1 cellular context compared by ENCODE assay signal in genomic region chr1:22600817-22601605, GRCh38.
TF ChIP-seq lines count a peak whose summit lies in the region.

No MANE protein-coding gene starts in this region.

TF ChIP-seq in H1, 55 proteins besides CTCF, POLR2A, EP300 and RAD21:
- TF ChIP-seq RFX5 (IDR thresholded peaks at IDR 0.05; ENCODE audit: borderline replicate concordance, low read depth, low read length) (no peak), HDAC2 (IDR thresholded peaks at IDR 0.05; ENCODE audit: borderline replicate concordance in 1 of 2, low read depth in 2 of 2, low read length in 2 of 2) (no peak), TEAD4 (IDR thresholded peaks at IDR 0.05; ENCODE audit: low read depth, low read length) (no peak), EZH2 (IDR thresholded peaks at IDR 0.05; ENCODE audit: low read depth, low read length, severe bottlenecking) (no peak), USF2 (IDR thresholded peaks at IDR 0.05; ENCODE audit: low read length) (no peak), CBX5 (IDR thresholded peaks at IDR 0.05; ENCODE audit: low read depth, low read length) (no peak), TCF12 (IDR thresholded peaks at IDR 0.05; ENCODE audit: low read depth, low read length) (no peak)
